9 cellular contexts compared by ENCODE assay signal in genomic region chr9:38046669-38047300, GRCh38. TPM values are rescaled to one million over a fixed set of nuclear protein-coding genes. Genes with fewer than 3 reads are reported as not detected.
A peak's percentile ranks its signal among the peaks of the same experiment; 100 is the strongest.
DNase-seq lines count a peak whose midpoint lies in the region; ATAC-seq and TF ChIP-seq lines count a peak whose summit lies in the region.
"Had no signal": no experiment of that assay in that cellular context is flagged by ENCODE, and none has a peak within 500 bp of the region (broad histone marks: within the 10 kb centered on the region; RNA-seq: fewer than 3 reads in every experiment).

No MANE protein-coding gene starts in this region.

- H3K36me3 ChIP-seq in Panc1 (ENCODE audit: control insufficient read depth, insufficient read depth, low read length) (no peaks in the 10 kb centered on the region; the same call in 1 of the 2 replicates), esophagus muscularis mucosa (no peaks in the 10 kb centered on the region), neural progenitor cell (no peaks in the 10 kb centered on the region)

- H3K27me3 ChIP-seq in Panc1 (ENCODE audit: control insufficient read depth, insufficient read depth, low read length) (no peaks in the 10 kb centered on the region), esophagus muscularis mucosa (no peaks in the 10 kb centered on the region), neural progenitor cell (no peaks in the 10 kb centered on the region)

- CTCF ChIA-PET in Calu3 (lab: Charles Lee), result interaction anchor here (0.7 kb wide), 1 partner anchor 9 kb away, joined by 3 read pairs; no protein-coding TSS in a partner anchor
- CTCF ChIA-PET in Panc1 (lab: Charles Lee), result no interaction called here

- no peak overlapping the region for H3K9ac ChIP-seq in neural progenitor cell

- no peak overlapping the region for H2AFZ ChIP-seq in neural progenitor cell (replicated peaks)

- TF ChIP-seq EP300 in esophagus muscularis mucosa (IDR thresholded peaks at IDR 0.05), result no peak

- peak overlapping the region; percentile 68 for H3K4me2 ChIP-seq in neural progenitor cell

- peak overlapping the region in 1 of 2 experiments; percentile 35; a peak in 1 of 4 replicates for H3K4me3 ChIP-seq in Panc1 (ENCODE audit: low read depth in 2 of 2, low read length in 2 of 2)
- H3K4me3 ChIP-seq in esophagus muscularis mucosa, result peak overlapping the region in 1 of 4 donors; percentile 28
- no peak overlapping the region for H3K4me3 ChIP-seq in neural progenitor cell

- H3K4me1 ChIP-seq in Panc1 (ENCODE audit: control insufficient read depth, insufficient read depth, low read length), result peaks cover 87% of the 10 kb centered on the region
- H3K4me1 ChIP-seq in esophagus muscularis mucosa, result peaks cover 54 to 67% (median 58%) of the 10 kb centered on the region in 4 donors
- H3K4me1 ChIP-seq in neural progenitor cell, result peaks cover 20% of the 10 kb centered on the region

- H3K9me3 Mint-ChIP-seq in Calu3 (ENCODE audit: low read depth, unreplicated experiment) (no peaks in the 10 kb centered on the region), neural progenitor cell (no peaks in the 10 kb centered on the region)

- intact Hi-C loops in Calu3 (cut with micrococcal nuclease; ENCODE audit: unreplicated experiment), result loop anchor here (10.0 kb wide), 1 partner anchor 82 kb away; no protein-coding TSS in a partner anchor
- intact Hi-C loops in Panc1 (cut with micrococcal nuclease; ENCODE audit: unreplicated experiment), result no loop called here
- intact Hi-C loops in esophagus muscularis mucosa (cut with DNase I), result loop anchor here (2.0 kb wide), 1 partner anchor 20 kb away; no protein-coding TSS in a partner anchor

- H3K27ac Mint-ChIP-seq in Calu3 (ENCODE audit: unreplicated experiment) (peak overlapping the region; percentile 87), neural progenitor cell (peak overlapping the region; percentile 59)

- H3K9me3 ChIP-seq in Panc1 (ENCODE audit: control insufficient read depth, insufficient read depth, low read depth, low read length), result no peaks in the 10 kb centered on the region
- no peaks in the 10 kb centered on the region for H3K9me3 ChIP-seq in esophagus muscularis mucosa
- H3K9me3 ChIP-seq in neural progenitor cell (ENCODE audit: low read depth), result no peaks in the 10 kb centered on the region

- peak; percentile 32 for DNase-seq in Calu3
- no peak for DNase-seq in Panc1 (ENCODE audit: low read depth, low spot score)
- no peak for DNase-seq in esophagus muscularis mucosa (ENCODE audit: extremely low spot score)
- no peak for DNase-seq in neural progenitor cell (ENCODE audit: low spot score)
- DNase-seq in NCI-H82 treated with DMSO at 0.1 percent for 48 hours (lab: John Stamatoyannopoulos, UW; ENCODE audit: unreplicated experiment), result no peak
- DNase-seq: activated gamma-delta T cell had no signal

- ATAC-seq in Panc1 (peak; percentile 44), HG03039 (IDR thresholded peaks at IDR 0.05; ENCODE audit: unreplicated experiment) (no peak), HG03025 (IDR thresholded peaks at IDR 0.05; ENCODE audit: low FRiP score, unreplicated experiment) (no peak), HG03135 (IDR thresholded peaks at IDR 0.05; ENCODE audit: unreplicated experiment) (no peak)

- no TSS peak for BruUV-seq in Calu3 (replicated peaks; lab: Mats Ljungman, UMichigan)
- no TSS peak for BruUV-seq in Panc1 (replicated peaks; lab: Mats Ljungman, UMichigan)

- H3K27me3 Mint-ChIP-seq in Calu3 (ENCODE audit: unreplicated experiment), result no peaks in the 10 kb centered on the region
- peaks cover 7% of the 10 kb centered on the region for H3K27me3 Mint-ChIP-seq in neural progenitor cell (ENCODE audit: insufficient read depth, low read depth)

- H3K27ac ChIP-seq in Panc1 (ENCODE audit: low read length) (peak overlapping the region; percentile 99), esophagus muscularis mucosa (replicated peaks in 1 of 4) (peak overlapping the region; percentile 74 to 88 (median 80)), neural progenitor cell (no peak overlapping the region)

- TF ChIP-seq CTCF in Calu3 (IDR thresholded peaks at IDR 0.05; ENCODE audit: unreplicated experiment) (no peak), Panc1 (IDR thresholded peaks at IDR 0.05) (no peak), esophagus muscularis mucosa (IDR thresholded peaks at IDR 0.05) (no peak), neural progenitor cell (IDR thresholded peaks at IDR 0.05) (no peak)

- H3K79me2 ChIP-seq in neural progenitor cell (ENCODE audit: low read depth), result peaks cover 4% of the 10 kb centered on the region

- TF ChIP-seq POLR2A in esophagus muscularis mucosa (IDR thresholded peaks at IDR 0.05; ENCODE audit: low read depth), result no peak

- H3K4me3 Mint-ChIP-seq in Calu3 (ENCODE audit: low read depth, unreplicated experiment) (peak overlapping the region; percentile 45), neural progenitor cell (no peak overlapping the region)

- in situ Hi-C loops in Panc1 (cut with HindIII; ENCODE audit: low pct_unique_long_range_greater_than_20kb, low sequenced_read_pairs), result no loop called here

- peaks cover 19% of the 10 kb centered on the region for H3F3A ChIP-seq in neural progenitor cell (ENCODE audit: low read depth)

- H3K36me3 Mint-ChIP-seq in Calu3 (ENCODE audit: insufficient read depth, unreplicated experiment) (peaks cover 23% of the 10 kb centered on the region), neural progenitor cell (peaks cover 1% of the 10 kb centered on the region)

- POLR2A ChIA-PET in Panc1 (lab: Charles Lee), result interaction anchor here (1.0 kb wide), 1 partner anchor 10 kb away, joined by 3 read pairs; no protein-coding TSS in a partner anchor

- 72% methylated on average over 7 of the region's 7 CpGs for WGBS in esophagus muscularis mucosa

- H3K4me1 Mint-ChIP-seq in Calu3 (ENCODE audit: low read depth, unreplicated experiment) (peaks cover 18% of the 10 kb centered on the region), neural progenitor cell (peaks cover 44% of the 10 kb centered on the region)

- H4K20me1 ChIP-seq in neural progenitor cell (ENCODE audit: low read depth), result no peaks in the 10 kb centered on the region

RNA-seq across cellular contexts. Expression of gene SHB, which starts 22.2 kb away (rescaled TPM):
- total RNA-seq in Calu3 (2022), result 7.6 and 8.7 TPM in 2 replicates
- 59.9 TPM for total RNA-seq in Panc1 (2021; ENCODE audit: unreplicated experiment)
- polyA plus RNA-seq in Panc1 (2012; ENCODE audit: insufficient read length), result 63.1 TPM
- 10 to 100 TPM; 16.6 to 21.2 (median 21.0) TPM for total RNA-seq in esophagus muscularis mucosa
- 1.1 and 4.1 TPM in 2 replicates for total RNA-seq in neural progenitor cell (ENCODE audit: low replicate concordance)
